Comparison of ENCODE assay signal across 9 cellular contexts in genomic region chr1:221793439-221794078, GRCh38. TPM values are rescaled to one million over a fixed set of nuclear protein-coding genes. Genes with fewer than 3 reads are reported as not detected.
DNase-seq lines count a peak whose midpoint lies in the region; ATAC-seq and TF ChIP-seq lines count a peak whose summit lies in the region.
"Had no signal": no experiment of that assay in that cellular context is flagged by ENCODE, and none has a peak within 500 bp of the region (broad histone marks: within the 10 kb centered on the region; RNA-seq: fewer than 3 reads in every experiment).

No MANE protein-coding gene starts in this region.

- H3K4me3 ChIP-seq in gastroesophageal sphincter: no peak overlapping the region

- peak; percentile 80 for ATAC-seq in GM19328 (IDR thresholded peaks at IDR 0.05; ENCODE audit: unreplicated experiment)
- peak; percentile 88 for ATAC-seq in HG03095 (IDR thresholded peaks at IDR 0.05; ENCODE audit: unreplicated experiment)
- no peak for ATAC-seq in gastroesophageal sphincter

- no peaks in the 10 kb centered on the region for H3K36me3 ChIP-seq in gastroesophageal sphincter

- TF ChIP-seq CTCF in gastroesophageal sphincter (IDR thresholded peaks at IDR 0.05): no peak

- peaks cover 10% of the 10 kb centered on the region for H3K9me3 Mint-ChIP-seq in activated naive CD8-positive, alpha-beta T cell treated with anti-CD3 and anti-CD28 coated beads for 36 hours

- peaks cover 42% of the 10 kb centered on the region for H3K4me1 Mint-ChIP-seq in activated naive CD8-positive, alpha-beta T cell treated with anti-CD3 and anti-CD28 coated beads for 36 hours

- peak overlapping the region; percentile 19 for H3K4me3 Mint-ChIP-seq in activated naive CD8-positive, alpha-beta T cell treated with anti-CD3 and anti-CD28 coated beads for 36 hours

- 80 to 84% methylated on average over 3 of the region's 3 CpGs for WGBS in gastroesophageal sphincter (ENCODE audit: low coverage in 1 of 2), 2 donors

- no peaks in the 10 kb centered on the region for H3K4me1 ChIP-seq in gastroesophageal sphincter

- TF ChIP-seq EP300 in gastroesophageal sphincter (IDR thresholded peaks at IDR 0.05): no peak

- no peaks in the 10 kb centered on the region for H3K27me3 ChIP-seq in gastroesophageal sphincter

- peak overlapping the region; percentile 84 for H3K27ac Mint-ChIP-seq in activated naive CD8-positive, alpha-beta T cell treated with anti-CD3 and anti-CD28 coated beads for 36 hours

- peaks cover 5% of the 10 kb centered on the region for H3K36me3 Mint-ChIP-seq in activated naive CD8-positive, alpha-beta T cell treated with anti-CD3 and anti-CD28 coated beads for 36 hours

- no peaks in the 10 kb centered on the region for H3K27me3 Mint-ChIP-seq in activated naive CD8-positive, alpha-beta T cell treated with anti-CD3 and anti-CD28 coated beads for 36 hours

- H3K9me3 ChIP-seq in gastroesophageal sphincter: no peaks in the 10 kb centered on the region

- H3K27ac ChIP-seq in gastroesophageal sphincter: no peak overlapping the region

- DNase-seq in Daoy (ENCODE audit: low read depth): peak; percentile 41
- no peak for DNase-seq in activated naive CD8-positive, alpha-beta T cell treated with anti-CD3 and anti-CD28 coated beads for 36 hours
- DNase-seq in stimulated activated naive CD4-positive, alpha-beta T cell (lab: John Stamatoyannopoulos, UW): no peak
- no peak for DNase-seq in NCI-H1436 treated with DMSO at 0.1 percent for 48 hours (lab: John Stamatoyannopoulos, UW)
- DNase-seq in ecto neural progenitor cell (ENCODE audit: low spot score): no peak
- DNase-seq: NCI-H748 treated with DMSO at 0.1 percent for 48 hours had no signal

- no peak for TF ChIP-seq POLR2A in gastroesophageal sphincter (IDR thresholded peaks at IDR 0.05)

RNA-seq across cellular contexts. Expression of gene DUSP10, which starts 51.7 kb away (rescaled TPM):
- 22.6 and 24.4 TPM in 2 replicates for total RNA-seq in Daoy (2014; rRNA removed; shearing (Covaris generic))
- 10 to 100 TPM; 32.7 to 33.0 TPM for total RNA-seq in activated naive CD8-positive, alpha-beta T cell treated with anti-CD3 and anti-CD28 coated beads for 36 hours
- 10 to 100 TPM in 1 of 4 donors, 1 to 10 TPM in 3; 3.5 to 12.0 (median 5.3) TPM for total RNA-seq in gastroesophageal sphincter
